In genomic region chr12:94186461-94187237, GRCh38 we compare ENCODE assay signal across 8 cellular contexts. TPM values are rescaled to one million over a fixed set of nuclear protein-coding genes. Genes with fewer than 3 reads are reported as not detected.
A peak's percentile ranks its signal among the peaks of the same experiment; 100 is the strongest.
DNase-seq lines count a peak whose midpoint lies in the region; ATAC-seq, FAIRE-seq and TF ChIP-seq lines count a peak whose summit lies in the region.

No MANE protein-coding gene starts in this region.

- intact Hi-C loops in K562 (cut with micrococcal nuclease) (no loop called here), stomach (cut with DNase I; ENCODE audit: low total_unique reads) (no loop called here)

- no peaks in the 10 kb centered on the region for H3K9me1 ChIP-seq in K562 (ENCODE audit: control insufficient read depth, insufficient read depth, low read length)

- TF ChIP-seq EP300 in K562 (IDR thresholded peaks at IDR 0.05; ENCODE audit: low read length) (no peak), stomach (IDR thresholded peaks at IDR 0.05) (no peak)

- in situ Hi-C loops in K562 (cut with MboI) = no loop called here

- 31% methylated on average over 36 of the region's 37 CpGs for WGBS in K562 (ENCODE audit: insufficient coverage, low coverage, missing lambda C conversion rate)
- 38 to 66% (median 56%) methylated on average over 37 of the region's 37 CpGs for WGBS in stomach, 5 donors

- H3K4me3 ChIP-seq in K562 (no peak overlapping the region), stomach (peak overlapping the region; percentile 15 to 31 (median 20))

- peaks cover 9 to 31% of the 10 kb centered on the region in 2 experiments; a peak in 4 of 5 replicates for H3K27me3 ChIP-seq in K562 (ENCODE audit: control insufficient read depth in 2 of 2, insufficient read depth in 2 of 2, low read length in 2 of 2)
- no peaks in the 10 kb centered on the region for H3K27me3 ChIP-seq in stomach

- no peaks in the 10 kb centered on the region for H3K9me3 ChIP-seq in K562 (replicated peaks; ENCODE audit: control insufficient read depth, insufficient read depth, low read depth, low read length)
- no peaks in the 10 kb centered on the region for H3K9me3 ChIP-seq in stomach

- peaks cover 0 to 5% of the 10 kb centered on the region in 2 experiments; a peak in 1 of 5 replicates for H3K4me1 ChIP-seq in K562 (replicated peaks in 1 of 2; ENCODE audit: control insufficient read depth in 2 of 2, insufficient read depth in 2 of 2, low read length in 2 of 2)
- peaks cover 0 to 18% (median 2%) of the 10 kb centered on the region in 4 donors for H3K4me1 ChIP-seq in stomach

- POLR2A ChIA-PET in K562 (lab: Yijun Ruan, JAX) = interaction anchor here (1.0 to 1.3 kb wide), 3 partner anchors 8 to 13 kb away, joined by 3 to 5 read pairs (median 3); no protein-coding TSS in a partner anchor

- CTCF ChIA-PET in K562 (lab: Yijun Ruan, JAX; ENCODE audit: low intra/inter-chr PET ratio) = no interaction called here

- TF ChIP-seq CTCF in K562 (IDR thresholded peaks at IDR 0.05 in 2 of 3, conservative IDR thresholded peaks at IDR 0.05 in 1 of 3; ENCODE audit: insufficient read depth in 2 of 3, low read depth in 1 of 3, low read length in 3 of 3) = no peak
- no peak for TF ChIP-seq CTCF in stomach (IDR thresholded peaks at IDR 0.05)

- H3K27ac ChIP-seq in K562 (ENCODE audit: extremely low read depth, low read depth, low read length) (no peak overlapping the region), stomach (no peak overlapping the region)

- no peak for FAIRE-seq in K562 (lab: Jason Lieb, UNC)

- no peak for TF ChIP-seq POLR2A in K562 (conservative IDR thresholded peaks at IDR 0.05)
- no peak for TF ChIP-seq POLR2A in stomach (IDR thresholded peaks at IDR 0.05)

- no peak for ATAC-seq in K562

- H4K20me1 ChIP-seq in K562 (replicated peaks; ENCODE audit: control insufficient read depth, insufficient read depth, low read length) = no peaks in the 10 kb centered on the region

- peak; percentile 62 for DNase-seq in M059J (ENCODE audit: low read depth)
- DNase-seq in K562 (ENCODE audit: extremely low read depth in 1 of 4, low spot score in 3 of 4) = no peak
- DNase-seq in iPS-NIHi7 (ENCODE audit: extremely low spot score) = peak; percentile 87
- no peak for DNase-seq in stomach
- no peak for DNase-seq in activated CD4-positive, alpha-beta T cell treated with anti-CD3 and anti-CD28 coated beads for 4 hours
- no peak for DNase-seq in activated CD4-positive, alpha-beta T cell treated with anti-CD3 and anti-CD28 coated beads for 48 hours
- DNase-seq in SIG-M5 (lab: John Stamatoyannopoulos, UW) = no peak
- no peak for DNase-seq in Kasumi-1 (lab: John Stamatoyannopoulos, UW)

- no peak overlapping the region for H3K9ac ChIP-seq in K562 (ENCODE audit: insufficient read depth in 1 of 2, low read depth in 2 of 2, low read length in 2 of 2)

- H2AFZ ChIP-seq in K562 (ENCODE audit: low read depth, low read length) = no peak overlapping the region

- no peak for TF ChIP-seq RAD21 in K562 (CRISPR knock-in tag; conservative IDR thresholded peaks at IDR 0.05 in 1 of 2, IDR thresholded peaks at IDR 0.05 in 1 of 2)

- H3K36me3 ChIP-seq in K562 (ENCODE audit: control insufficient read depth, insufficient read depth, low read length) = no peaks in the 10 kb centered on the region
- no peaks in the 10 kb centered on the region for H3K36me3 ChIP-seq in stomach

- H3K4me2 ChIP-seq in K562 (ENCODE audit: insufficient read depth, low read length) = no peak overlapping the region

- H3K79me2 ChIP-seq in K562 (ENCODE audit: control insufficient read depth, insufficient read depth, low read length) = no peaks in the 10 kb centered on the region

- no TSS peak for BruUV-seq in K562 (replicated peaks; lab: Mats Ljungman, UMichigan)

TF ChIP-seq in K562, 482 proteins besides CTCF, POLR2A, EP300 and RAD21 (continues in another document):
- 0 out of 2 replicates have a peak, but pooled peaks have one; percentile 33 for TF ChIP-seq MBD1 (CRISPR knock-in tag; IDR thresholded peaks at IDR 0.05)
- TF ChIP-seq E2F3 (CRISPR knock-in tag; IDR thresholded peaks at IDR 0.05) = no peak
- TF ChIP-seq PRPF4 (IDR thresholded peaks at IDR 0.05; ENCODE audit: insufficient read depth, low read depth, low read length, poor library complexity, severe bottlenecking) = no peak
- TF ChIP-seq MYBL2 (IDR thresholded peaks at IDR 0.05; ENCODE audit: low read depth) = no peak
- TF ChIP-seq MYBL2 (CRISPR knock-in tag; IDR thresholded peaks at IDR 0.05; ENCODE audit: borderline replicate concordance) = no peak
- no peak for TF ChIP-seq MCM7 (IDR thresholded peaks at IDR 0.05)
- no peak for TF ChIP-seq HNRNPLL (IDR thresholded peaks at IDR 0.05; ENCODE audit: low read depth, low read length, poor library complexity, severe bottlenecking)
- peak; percentile 80 for TF ChIP-seq RFX1 (IDR thresholded peaks at IDR 0.05)
- TF ChIP-seq CEBPB (tag; IDR thresholded peaks at IDR 0.05) = peak; percentile 26; the same call in 1 of the 2 replicates
- TF ChIP-seq ZBTB43 (CRISPR knock-in tag; IDR thresholded peaks at IDR 0.05) = no peak
- TF ChIP-seq ZNF79 (CRISPR knock-in tag; IDR thresholded peaks at IDR 0.05; ENCODE audit: low read depth) = no peak
- no peak for TF ChIP-seq GABPA (tag; conservative IDR thresholded peaks at IDR 0.05; ENCODE audit: low read depth)
- no peak for TF ChIP-seq ZC3H8 (IDR thresholded peaks at IDR 0.05)
- no peak for TF ChIP-seq GATA2 (CRISPR knock-in tag; IDR thresholded peaks at IDR 0.05)
- TF ChIP-seq CBX5 (IDR thresholded peaks at IDR 0.05; ENCODE audit: borderline replicate concordance, low read depth) = no peak
- TF ChIP-seq, protein P1, sequence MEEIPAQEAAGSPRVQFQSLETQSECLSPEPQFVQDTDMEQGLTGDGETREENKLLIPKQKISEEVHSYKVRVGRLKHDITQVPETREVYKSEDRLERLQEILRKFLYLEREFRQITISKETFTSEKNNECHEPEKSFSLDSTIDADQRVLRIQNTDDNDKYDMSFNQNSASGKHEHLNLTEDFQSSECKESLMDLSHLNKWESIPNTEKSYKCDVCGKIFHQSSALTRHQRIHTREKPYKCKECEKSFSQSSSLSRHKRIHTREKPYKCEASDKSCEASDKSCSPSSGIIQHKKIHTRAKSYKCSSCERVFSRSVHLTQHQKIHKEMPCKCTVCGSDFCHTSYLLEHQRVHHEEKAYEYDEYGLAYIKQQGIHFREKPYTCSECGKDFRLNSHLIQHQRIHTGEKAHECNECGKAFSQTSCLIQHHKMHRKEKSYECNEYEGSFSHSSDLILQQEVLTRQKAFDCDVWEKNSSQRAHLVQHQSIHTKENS (CRISPR knock-in tag; IDR thresholded peaks at IDR 0.05) = no peak
- no peak for TF ChIP-seq ZNF436 (CRISPR knock-in tag; IDR thresholded peaks at IDR 0.05)

RNA-seq across cellular contexts. Expression of gene PLXNC1, which starts 38.3 kb away (rescaled TPM):
- total RNA-seq in M059J (2014; rRNA removed; shearing (Covaris generic)) = 0.20 and 3.4 TPM in 2 replicates
- total RNA-seq in K562 (2011; cell fraction: chromatin; rRNA removed; ENCODE audit: low replicate concordance) = 0.32 and 0.37 TPM in 2 replicates
- under 0.01 TPM in 1 of 2 replicates, not detected in the other for total RNA-seq in K562 (2011; cell fraction: nucleolus; rRNA removed)
- total RNA-seq in K562 (2011; cell fraction: nucleoplasm; rRNA removed) = 0.23 and 0.29 TPM in 2 replicates
- 0.14 and 0.16 TPM in 2 replicates for total RNA-seq in K562 (2014; rRNA removed)
- total RNA-seq in K562 (2014; rRNA removed; fragmentation: Illumina TruSeq; extraction: Trizol) = 0.18 and 0.45 TPM in 2 replicates
- total RNA-seq in K562 (2015; rRNA removed; fragmentation: Illumina TruSeq; extraction: Trizol) = 0.30 and 0.87 TPM in 2 replicates
- total RNA-seq in K562 (2021) = 0.33 and 0.42 TPM in 2 replicates
- 0.12 and 0.53 TPM in 2 replicates for polyA plus RNA-seq in K562 (2011; rRNA removed)
- polyA plus RNA-seq in K562 (2011; cell fraction: cytosol; rRNA removed) = 0.01 and 0.25 TPM in 2 replicates
- 0.14 and 0.77 TPM in 2 replicates for polyA plus RNA-seq in K562 (2011; cell fraction: nucleus; rRNA removed)
- 0.59 and 1.0 TPM in 2 replicates for polyA plus RNA-seq in K562 (2012)
- polyA plus RNA-seq in K562 (2014; fragmentation: Illumina TruSeq; extraction: Trizol) = 0.21 and 0.44 TPM in 2 replicates
- polyA plus RNA-seq in K562 (2014; fragmentation: Nextera tagmentation; extraction: Ambion mirVana) = under 1 TPM; 0.28 to 0.55 TPM
- polyA plus RNA-seq in K562 (2014; rRNA removed) = 0.08 TPM in 2 replicates
- 0.12 and 1.7 TPM in 2 replicates for polyA minus RNA-seq in K562 (2011; rRNA and poly(A)+ RNA removed)
- polyA minus RNA-seq in K562 (2011; cell fraction: cytosol; rRNA and poly(A)+ RNA removed) = 0.76 TPM in 1 of 2 replicates, not detected in the other
- under 0.01 and 1.2 TPM in 2 replicates for polyA minus RNA-seq in K562 (2011; cell fraction: nucleus; rRNA and poly(A)+ RNA removed)
- 10 to 100 TPM in 1 of 5 donors, 1 to 10 TPM in 3, under 1 TPM in 1; 0.89 to 16.5 (median 6.2) TPM for total RNA-seq in stomach
- 1 to 10 TPM in 1 of 3 donors, under 1 TPM in 2; 0.40 to 1.2 (median 0.46) TPM for polyA plus RNA-seq in stomach

Comparison
In these comparisons a context has a peak if more than half of its experiments do, and no peak if none do; other contexts are left out.
1. DNase-seq: peak in M059J (single experiment) and iPS-NIHi7 (single experiment); none in K562 (0 of 4), stomach (single experiment), activated CD4-positive, alpha-beta T cell treated with anti-CD3 and anti-CD28 coated beads for 4 hours (0 of 2), activated CD4-positive, alpha-beta T cell treated with anti-CD3 and anti-CD28 coated beads for 48 hours (single experiment), SIG-M5 (single experiment) and Kasumi-1 (0 of 2).